In the genomic region with DNA sequence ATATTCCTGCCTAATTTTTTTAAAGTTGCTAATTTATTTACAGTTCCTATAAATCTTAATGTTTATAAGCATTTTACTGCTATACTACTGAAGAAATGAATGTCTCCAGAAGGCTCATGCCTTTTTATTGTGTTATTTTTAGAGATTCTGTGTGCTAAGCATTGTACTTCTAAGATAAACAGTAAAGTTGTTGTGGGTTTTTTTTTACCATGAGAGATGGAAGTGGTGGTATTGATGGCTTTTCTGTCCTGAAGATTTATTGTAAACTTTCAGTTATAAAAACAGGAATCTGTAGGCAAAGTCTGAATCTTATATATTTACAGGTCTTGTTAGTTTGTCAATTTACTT, we compare ENCODE assay signal across 1 cellular context.
TF ChIP-seq lines count a peak whose summit lies in the region.

No MANE protein-coding gene starts in this region.

TF ChIP-seq in HEK293, 187 proteins besides CTCF, POLR2A, EP300 and RAD21 (continued from another document):
- TF ChIP-seq, protein P1, sequence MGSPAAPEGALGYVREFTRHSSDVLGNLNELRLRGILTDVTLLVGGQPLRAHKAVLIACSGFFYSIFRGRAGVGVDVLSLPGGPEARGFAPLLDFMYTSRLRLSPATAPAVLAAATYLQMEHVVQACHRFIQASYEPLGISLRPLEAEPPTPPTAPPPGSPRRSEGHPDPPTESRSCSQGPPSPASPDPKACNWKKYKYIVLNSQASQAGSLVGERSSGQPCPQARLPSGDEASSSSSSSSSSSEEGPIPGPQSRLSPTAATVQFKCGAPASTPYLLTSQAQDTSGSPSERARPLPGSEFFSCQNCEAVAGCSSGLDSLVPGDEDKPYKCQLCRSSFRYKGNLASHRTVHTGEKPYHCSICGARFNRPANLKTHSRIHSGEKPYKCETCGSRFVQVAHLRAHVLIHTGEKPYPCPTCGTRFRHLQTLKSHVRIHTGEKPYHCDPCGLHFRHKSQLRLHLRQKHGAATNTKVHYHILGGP (tag by site-specific recombination; IDR thresholded peaks at IDR 0.05): peak; percentile 31; the same call in 1 of the 2 replicates
- TF ChIP-seq ZNF747 (tag by site-specific recombination; IDR thresholded peaks at IDR 0.05) (no peak), ZNF433 (tag by site-specific recombination; IDR thresholded peaks at IDR 0.05; ENCODE audit: low read depth) (no peak), ZBTB21 (tag by site-specific recombination; IDR thresholded peaks at IDR 0.05) (no peak), ZNF792 (tag by site-specific recombination; IDR thresholded peaks at IDR 0.05) (no peak), FEZF1 (tag by site-specific recombination; IDR thresholded peaks at IDR 0.05) (peak; percentile 82), ZNF560 (tag by site-specific recombination; IDR thresholded peaks at IDR 0.05; ENCODE audit: borderline replicate concordance) (no peak), ZNF664 (tag by site-specific recombination; IDR thresholded peaks at IDR 0.05) (0 out of 2 replicates have a peak, but pooled peaks have one; percentile 42), OSR2 (tag by site-specific recombination; IDR thresholded peaks at IDR 0.05) (peak; percentile 61), ZNF530 (tag by site-specific recombination; IDR thresholded peaks at IDR 0.05; ENCODE audit: low read depth) (no peak), ZNF114 (tag by site-specific recombination; IDR thresholded peaks at IDR 0.05) (no peak), ZNF37A (tag by site-specific recombination; IDR thresholded peaks at IDR 0.05) (no peak), ZFP41 (tag by site-specific recombination; IDR thresholded peaks at IDR 0.05; ENCODE audit: borderline replicate concordance) (no peak), ZBTB8A (tag by site-specific recombination; IDR thresholded peaks at IDR 0.05) (no peak), ZNF335 (tag by site-specific recombination; conservative IDR thresholded peaks at IDR 0.05) (no peak), TRIM28 (IDR thresholded peaks at IDR 0.05; ENCODE audit: borderline replicate concordance, low read length) (peak; percentile 54; the same call in 1 of the 2 replicates), KLF8 (tag by site-specific recombination; IDR thresholded peaks at IDR 0.05) (no peak), SALL2 (tag by site-specific recombination; IDR thresholded peaks at IDR 0.05; ENCODE audit: borderline replicate concordance) (no peak), HOXC10 (CRISPR knock-in tag; IDR thresholded peaks at IDR 0.05) (no peak), ZNF621 (tag by site-specific recombination; IDR thresholded peaks at IDR 0.05) (no peak), MZF1 (tag by site-specific recombination; IDR thresholded peaks at IDR 0.05; ENCODE audit: borderline replicate concordance) (no peak), ZNF521 (tag by site-specific recombination; IDR thresholded peaks at IDR 0.05) (no peak), YY1 (tag by site-specific recombination; IDR thresholded peaks at IDR 0.05) (no peak), ZNF157 (tag by site-specific recombination; IDR thresholded peaks at IDR 0.05) (no peak), ZNF311 (tag by site-specific recombination; IDR thresholded peaks at IDR 0.05; ENCODE audit: borderline replicate concordance) (no peak), ZNF132 (tag by site-specific recombination; IDR thresholded peaks at IDR 0.05; ENCODE audit: borderline replicate concordance) (no peak), ZNF843 (tag by site-specific recombination; IDR thresholded peaks at IDR 0.05) (peak; percentile 66; the same call in 1 of the 2 replicates)
- TF ChIP-seq, protein P2, sequence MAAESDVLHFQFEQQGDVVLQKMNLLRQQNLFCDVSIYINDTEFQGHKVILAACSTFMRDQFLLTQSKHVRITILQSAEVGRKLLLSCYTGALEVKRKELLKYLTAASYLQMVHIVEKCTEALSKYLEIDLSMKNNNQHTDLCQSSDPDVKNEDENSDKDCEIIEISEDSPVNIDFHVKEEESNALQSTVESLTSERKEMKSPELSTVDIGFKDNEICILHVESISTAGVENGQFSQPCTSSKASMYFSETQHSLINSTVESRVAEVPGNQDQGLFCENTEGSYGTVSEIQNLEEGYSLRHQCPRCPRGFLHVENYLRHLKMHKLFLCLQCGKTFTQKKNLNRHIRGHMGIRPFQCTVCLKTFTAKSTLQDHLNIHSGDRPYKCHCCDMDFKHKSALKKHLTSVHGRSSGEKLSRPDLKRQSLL (tag by site-specific recombination; IDR thresholded peaks at IDR 0.05): no peak
- TF ChIP-seq, protein P3, sequence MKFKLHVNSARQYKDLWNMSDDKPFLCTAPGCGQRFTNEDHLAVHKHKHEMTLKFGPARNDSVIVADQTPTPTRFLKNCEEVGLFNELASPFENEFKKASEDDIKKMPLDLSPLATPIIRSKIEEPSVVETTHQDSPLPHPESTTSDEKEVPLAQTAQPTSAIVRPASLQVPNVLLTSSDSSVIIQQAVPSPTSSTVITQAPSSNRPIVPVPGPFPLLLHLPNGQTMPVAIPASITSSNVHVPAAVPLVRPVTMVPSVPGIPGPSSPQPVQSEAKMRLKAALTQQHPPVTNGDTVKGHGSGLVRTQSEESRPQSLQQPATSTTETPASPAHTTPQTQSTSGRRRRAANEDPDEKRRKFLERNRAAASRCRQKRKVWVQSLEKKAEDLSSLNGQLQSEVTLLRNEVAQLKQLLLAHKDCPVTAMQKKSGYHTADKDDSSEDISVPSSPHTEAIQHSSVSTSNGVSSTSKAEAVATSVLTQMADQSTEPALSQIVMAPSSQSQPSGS (tag by site-specific recombination; IDR thresholded peaks at IDR 0.05; ENCODE audit: low read depth): no peak
- TF ChIP-seq, protein P4, sequence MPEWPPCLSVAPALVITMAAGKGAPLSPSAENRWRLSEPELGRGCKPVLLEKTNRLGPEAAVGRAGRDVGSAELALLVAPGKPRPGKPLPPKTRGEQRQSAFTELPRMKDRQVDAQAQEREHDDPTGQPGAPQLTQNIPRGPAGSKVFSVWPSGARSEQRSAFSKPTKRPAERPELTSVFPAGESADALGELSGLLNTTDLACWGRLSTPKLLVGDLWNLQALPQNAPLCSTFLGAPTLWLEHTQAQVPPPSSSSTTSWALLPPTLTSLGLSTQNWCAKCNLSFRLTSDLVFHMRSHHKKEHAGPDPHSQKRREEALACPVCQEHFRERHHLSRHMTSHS (tag by site-specific recombination; IDR thresholded peaks at IDR 0.05): no peak
- TF ChIP-seq, protein P5, sequence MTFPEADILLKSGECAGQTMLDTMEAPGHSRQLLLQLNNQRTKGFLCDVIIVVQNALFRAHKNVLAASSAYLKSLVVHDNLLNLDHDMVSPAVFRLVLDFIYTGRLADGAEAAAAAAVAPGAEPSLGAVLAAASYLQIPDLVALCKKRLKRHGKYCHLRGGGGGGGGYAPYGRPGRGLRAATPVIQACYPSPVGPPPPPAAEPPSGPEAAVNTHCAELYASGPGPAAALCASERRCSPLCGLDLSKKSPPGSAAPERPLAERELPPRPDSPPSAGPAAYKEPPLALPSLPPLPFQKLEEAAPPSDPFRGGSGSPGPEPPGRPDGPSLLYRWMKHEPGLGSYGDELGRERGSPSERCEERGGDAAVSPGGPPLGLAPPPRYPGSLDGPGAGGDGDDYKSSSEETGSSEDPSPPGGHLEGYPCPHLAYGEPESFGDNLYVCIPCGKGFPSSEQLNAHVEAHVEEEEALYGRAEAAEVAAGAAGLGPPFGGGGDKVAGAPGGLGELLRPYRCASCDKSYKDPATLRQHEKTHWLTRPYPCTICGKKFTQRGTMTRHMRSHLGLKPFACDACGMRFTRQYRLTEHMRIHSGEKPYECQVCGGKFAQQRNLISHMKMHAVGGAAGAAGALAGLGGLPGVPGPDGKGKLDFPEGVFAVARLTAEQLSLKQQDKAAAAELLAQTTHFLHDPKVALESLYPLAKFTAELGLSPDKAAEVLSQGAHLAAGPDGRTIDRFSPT (tag by site-specific recombination; IDR thresholded peaks at IDR 0.05): no peak
- TF ChIP-seq, protein P6, sequence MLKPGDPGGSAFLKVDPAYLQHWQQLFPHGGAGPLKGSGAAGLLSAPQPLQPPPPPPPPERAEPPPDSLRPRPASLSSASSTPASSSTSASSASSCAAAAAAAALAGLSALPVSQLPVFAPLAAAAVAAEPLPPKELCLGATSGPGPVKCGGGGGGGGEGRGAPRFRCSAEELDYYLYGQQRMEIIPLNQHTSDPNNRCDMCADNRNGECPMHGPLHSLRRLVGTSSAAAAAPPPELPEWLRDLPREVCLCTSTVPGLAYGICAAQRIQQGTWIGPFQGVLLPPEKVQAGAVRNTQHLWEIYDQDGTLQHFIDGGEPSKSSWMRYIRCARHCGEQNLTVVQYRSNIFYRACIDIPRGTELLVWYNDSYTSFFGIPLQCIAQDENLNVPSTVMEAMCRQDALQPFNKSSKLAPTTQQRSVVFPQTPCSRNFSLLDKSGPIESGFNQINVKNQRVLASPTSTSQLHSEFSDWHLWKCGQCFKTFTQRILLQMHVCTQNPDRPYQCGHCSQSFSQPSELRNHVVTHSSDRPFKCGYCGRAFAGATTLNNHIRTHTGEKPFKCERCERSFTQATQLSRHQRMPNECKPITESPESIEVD (tag by site-specific recombination; IDR thresholded peaks at IDR 0.05): peak; percentile 81
- TF ChIP-seq, protein P7, sequence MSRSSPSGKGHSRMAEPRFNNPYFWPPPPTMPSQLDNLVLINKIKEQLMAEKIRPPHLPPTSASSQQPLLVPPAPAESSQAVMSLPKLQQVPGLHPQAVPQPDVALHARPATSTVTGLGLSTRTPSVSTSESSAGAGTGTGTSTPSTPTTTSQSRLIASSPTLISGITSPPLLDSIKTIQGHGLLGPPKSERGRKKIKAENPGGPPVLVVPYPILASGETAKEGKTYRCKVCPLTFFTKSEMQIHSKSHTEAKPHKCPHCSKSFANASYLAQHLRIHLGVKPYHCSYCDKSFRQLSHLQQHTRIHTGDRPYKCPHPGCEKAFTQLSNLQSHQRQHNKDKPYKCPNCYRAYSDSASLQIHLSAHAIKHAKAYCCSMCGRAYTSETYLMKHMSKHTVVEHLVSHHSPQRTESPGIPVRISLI (tag by site-specific recombination; IDR thresholded peaks at IDR 0.05): 0 out of 2 replicates have a peak, but pooled peaks have one; percentile 0
- TF ChIP-seq, protein P8, sequence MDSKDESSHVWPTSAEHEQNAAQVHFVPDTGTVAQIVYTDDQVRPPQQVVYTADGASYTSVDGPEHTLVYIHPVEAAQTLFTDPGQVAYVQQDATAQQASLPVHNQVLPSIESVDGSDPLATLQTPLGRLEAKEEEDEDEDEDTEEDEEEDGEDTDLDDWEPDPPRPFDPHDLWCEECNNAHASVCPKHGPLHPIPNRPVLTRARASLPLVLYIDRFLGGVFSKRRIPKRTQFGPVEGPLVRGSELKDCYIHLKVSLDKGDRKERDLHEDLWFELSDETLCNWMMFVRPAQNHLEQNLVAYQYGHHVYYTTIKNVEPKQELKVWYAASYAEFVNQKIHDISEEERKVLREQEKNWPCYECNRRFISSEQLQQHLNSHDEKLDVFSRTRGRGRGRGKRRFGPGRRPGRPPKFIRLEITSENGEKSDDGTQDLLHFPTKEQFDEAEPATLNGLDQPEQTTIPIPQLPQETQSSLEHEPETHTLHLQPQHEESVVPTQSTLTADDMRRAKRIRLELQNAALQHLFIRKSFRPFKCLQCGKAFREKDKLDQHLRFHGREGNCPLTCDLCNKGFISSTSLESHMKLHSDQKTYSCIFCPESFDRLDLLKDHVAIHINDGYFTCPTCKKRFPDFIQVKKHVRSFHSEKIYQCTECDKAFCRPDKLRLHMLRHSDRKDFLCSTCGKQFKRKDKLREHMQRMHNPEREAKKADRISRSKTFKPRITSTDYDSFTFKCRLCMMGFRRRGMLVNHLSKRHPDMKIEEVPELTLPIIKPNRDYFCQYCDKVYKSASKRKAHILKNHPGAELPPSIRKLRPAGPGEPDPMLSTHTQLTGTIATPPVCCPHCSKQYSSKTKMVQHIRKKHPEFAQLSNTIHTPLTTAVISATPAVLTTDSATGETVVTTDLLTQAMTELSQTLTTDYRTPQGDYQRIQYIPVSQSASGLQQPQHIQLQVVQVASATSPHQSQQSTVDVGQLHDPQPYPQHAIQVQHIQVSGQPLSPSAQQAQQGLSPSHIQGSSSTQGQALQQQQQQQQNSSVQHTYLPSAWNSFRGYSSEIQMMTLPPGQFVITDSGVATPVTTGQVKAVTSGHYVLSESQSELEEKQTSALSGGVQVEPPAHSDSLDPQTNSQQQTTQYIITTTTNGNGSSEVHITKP (tag by site-specific recombination; IDR thresholded peaks at IDR 0.05): no peak
- TF ChIP-seq, protein P9, sequence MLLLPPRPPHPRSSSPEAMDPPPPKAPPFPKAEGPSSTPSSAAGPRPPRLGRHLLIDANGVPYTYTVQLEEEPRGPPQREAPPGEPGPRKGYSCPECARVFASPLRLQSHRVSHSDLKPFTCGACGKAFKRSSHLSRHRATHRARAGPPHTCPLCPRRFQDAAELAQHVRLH (tag by site-specific recombination; IDR thresholded peaks at IDR 0.05): peak; percentile 75
- TF ChIP-seq, protein P10, sequence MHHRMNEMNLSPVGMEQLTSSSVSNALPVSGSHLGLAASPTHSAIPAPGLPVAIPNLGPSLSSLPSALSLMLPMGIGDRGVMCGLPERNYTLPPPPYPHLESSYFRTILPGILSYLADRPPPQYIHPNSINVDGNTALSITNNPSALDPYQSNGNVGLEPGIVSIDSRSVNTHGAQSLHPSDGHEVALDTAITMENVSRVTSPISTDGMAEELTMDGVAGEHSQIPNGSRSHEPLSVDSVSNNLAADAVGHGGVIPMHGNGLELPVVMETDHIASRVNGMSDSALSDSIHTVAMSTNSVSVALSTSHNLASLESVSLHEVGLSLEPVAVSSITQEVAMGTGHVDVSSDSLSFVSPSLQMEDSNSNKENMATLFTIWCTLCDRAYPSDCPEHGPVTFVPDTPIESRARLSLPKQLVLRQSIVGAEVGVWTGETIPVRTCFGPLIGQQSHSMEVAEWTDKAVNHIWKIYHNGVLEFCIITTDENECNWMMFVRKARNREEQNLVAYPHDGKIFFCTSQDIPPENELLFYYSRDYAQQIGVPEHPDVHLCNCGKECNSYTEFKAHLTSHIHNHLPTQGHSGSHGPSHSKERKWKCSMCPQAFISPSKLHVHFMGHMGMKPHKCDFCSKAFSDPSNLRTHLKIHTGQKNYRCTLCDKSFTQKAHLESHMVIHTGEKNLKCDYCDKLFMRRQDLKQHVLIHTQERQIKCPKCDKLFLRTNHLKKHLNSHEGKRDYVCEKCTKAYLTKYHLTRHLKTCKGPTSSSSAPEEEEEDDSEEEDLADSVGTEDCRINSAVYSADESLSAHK (tag by site-specific recombination; IDR thresholded peaks at IDR 0.05): peak; percentile 13; the same call in 1 of the 2 replicates
TF ChIP-seq in HEK293: peak in this region for 13.
